20 cellular contexts compared by ENCODE assay signal in genomic region chr18:8979258-8979988, GRCh38.
"Had no signal": no experiment of that assay in that cellular context is flagged by ENCODE, and none has a peak within 500 bp of the region (broad histone marks: within the 10 kb centered on the region; RNA-seq: fewer than 3 reads in every experiment).

No MANE protein-coding gene starts in this region.

- H3K27me3 ChIP-seq: body of pancreas, neutrophil, suprapubic skin had no signal

- H3K27ac Mint-ChIP-seq: activated CD4-positive, alpha-beta memory T cell treated with anti-CD3 and anti-CD28 coated beads for 36 hours; activated naive CD4-positive, alpha-beta T cell treated with anti-CD3 and anti-CD28 coated beads, Interleukin-2, amount 50 U/mL, for 72 hours; naive thymus-derived CD8-positive, alpha-beta T cell; type B pancreatic cell had no signal

- H3K27ac ChIP-seq: body of pancreas, neutrophil, suprapubic skin, VCaP had no signal

- DNase-seq: activated CD4-positive, alpha-beta memory T cell treated with anti-CD3 and anti-CD28 coated beads for 36 hours; activated gamma-delta T cell; activated T-cell treated with anti-CD3 and anti-CD28 coated beads, Interleukin-2, amount 50 U/mL, for 4 hours; amniotic stem cell; body of pancreas; islet precursor cell; mammary epithelial cell; mucosa of descending colon; naive thymus-derived CD8-positive, alpha-beta T cell; right cardiac atrium; small intestine; stimulated activated CD4-positive, alpha-beta T cell treated with anti-CD3 and anti-CD28 coated beads, Interleukin-4, amount 100 ng/mL, for 24 hours; stimulated activated naive CD8-positive, alpha-beta T cell treated with anti-CD3 and anti-CD28 coated beads, Interleukin-15, Interleukin-2, amounts not matched to agents 100 U/mL and 50 U/mL, for 24 hours had no signal

- H3K36me3 ChIP-seq: neutrophil, suprapubic skin had no signal

- H3K9me3 ChIP-seq: body of pancreas, mucosa of descending colon, neutrophil, suprapubic skin had no signal

- H3K4me3 ChIP-seq: body of pancreas, mucosa of descending colon, suprapubic skin had no signal

- FAIRE-seq: colon, small intestine had no signal

- ATAC-seq: activated T-cell treated with anti-CD3 and anti-CD28 coated beads, Interleukin-2, amount 50 U/mL, for 4 hours; body of pancreas; esophagus mucosa; mucosa of descending colon; naive thymus-derived CD8-positive, alpha-beta T cell; right cardiac atrium; stimulated activated naive CD8-positive, alpha-beta T cell treated with anti-CD3 and anti-CD28 coated beads, Interleukin-15, Interleukin-2, amounts not matched to agents 100 U/mL and 50 U/mL, for 24 hours had no signal

- H3K36me3 Mint-ChIP-seq: activated CD4-positive, alpha-beta memory T cell treated with anti-CD3 and anti-CD28 coated beads for 36 hours; activated naive CD4-positive, alpha-beta T cell treated with anti-CD3 and anti-CD28 coated beads, Interleukin-2, amount 50 U/mL, for 72 hours; naive thymus-derived CD8-positive, alpha-beta T cell; type B pancreatic cell had no signal

- H3K4me3 Mint-ChIP-seq: activated CD4-positive, alpha-beta memory T cell treated with anti-CD3 and anti-CD28 coated beads for 36 hours; activated T-cell treated with anti-CD3 and anti-CD28 coated beads, Interleukin-2, amount 50 U/mL, for 4 hours; naive thymus-derived CD8-positive, alpha-beta T cell; type B pancreatic cell had no signal

- H3K27me3 Mint-ChIP-seq: activated CD4-positive, alpha-beta memory T cell treated with anti-CD3 and anti-CD28 coated beads for 36 hours; naive thymus-derived CD8-positive, alpha-beta T cell; type B pancreatic cell had no signal

- H3K9me3 Mint-ChIP-seq: activated CD4-positive, alpha-beta memory T cell treated with anti-CD3 and anti-CD28 coated beads for 36 hours; activated naive CD4-positive, alpha-beta T cell treated with anti-CD3 and anti-CD28 coated beads, Interleukin-2, amount 50 U/mL, for 72 hours; activated T-cell treated with anti-CD3 and anti-CD28 coated beads, Interleukin-2, amount 50 U/mL, for 4 hours; naive thymus-derived CD8-positive, alpha-beta T cell had no signal
